25 cellular contexts compared by ENCODE assay signal in the genomic region with DNA sequence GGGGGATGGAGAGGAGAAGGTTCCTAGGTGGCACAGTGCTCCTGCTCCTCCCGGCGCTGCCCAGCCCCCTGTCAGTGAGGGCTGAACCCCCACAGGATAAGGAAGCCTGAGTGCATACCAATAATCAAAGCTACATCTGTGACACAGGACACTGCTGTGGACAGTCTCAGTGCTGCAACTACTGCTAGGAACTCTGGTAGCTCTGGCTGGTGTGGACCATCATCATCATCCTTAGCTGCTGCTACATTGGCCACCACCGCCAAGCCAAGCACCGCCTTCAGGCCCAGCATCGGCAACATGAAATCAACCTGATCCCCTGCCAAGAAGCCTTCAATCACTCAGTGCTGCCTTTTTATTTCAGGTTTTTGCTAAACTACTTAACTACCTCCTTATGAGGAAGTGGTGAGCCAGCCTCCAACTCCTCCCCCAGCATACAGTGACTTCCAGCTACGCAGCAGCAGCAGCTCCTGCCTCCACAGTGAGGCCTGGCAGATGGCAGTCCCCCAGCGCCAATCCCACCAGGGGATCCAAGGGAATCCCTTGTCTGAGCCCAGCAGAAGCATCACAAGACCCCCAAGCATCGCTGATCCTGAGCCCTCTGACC. TPM values are rescaled to one million over a fixed set of nuclear protein-coding genes. Genes with fewer than 3 reads are reported as not detected.
A peak's percentile ranks its signal among the peaks of the same experiment; 100 is the strongest.
DNase-seq lines count a peak whose midpoint lies in the region; ATAC-seq, FAIRE-seq and TF ChIP-seq lines count a peak whose summit lies in the region.
"Had no signal": no experiment of that assay in that cellular context is flagged by ENCODE, and none has a peak within 500 bp of the region (broad histone marks: within the 10 kb centered on the region; RNA-seq: fewer than 3 reads in every experiment).

No MANE protein-coding gene starts in this region.

- 87 to 92% (median 91%) methylated on average over 8 of the region's 8 CpGs for WGBS in psoas muscle, 3 donors

- H3K27me3 Mint-ChIP-seq in T-helper 1 cell treated with Interleukin-12 subunit alpha and Interleukin-12 subunit beta and Interleukin-4 antibody, amounts not matched to agents 30 μg/mL and 1 μg/mL, for 36 hours (ENCODE audit: low read depth): no peaks in the 10 kb centered on the region
- H3K27me3 Mint-ChIP-seq in memory B cell: no peaks in the 10 kb centered on the region
- H3K27me3 Mint-ChIP-seq: natural killer cell treated with Interleukin-12 subunit alpha and Interleukin-12 subunit beta and Interleukin-15 and Interleukin-18, amount 100 ng/mL, for 72 hours had no signal

- H3K4me1 Mint-ChIP-seq in T-helper 1 cell treated with Interleukin-12 subunit alpha and Interleukin-12 subunit beta and Interleukin-4 antibody, amounts not matched to agents 30 μg/mL and 1 μg/mL, for 36 hours (ENCODE audit: low read depth): peaks cover 34% of the 10 kb centered on the region
- H3K4me1 Mint-ChIP-seq in memory B cell: peaks cover 21% of the 10 kb centered on the region

- peaks cover 0 to 10% of the 10 kb centered on the region in 2 donors for H3K36me3 ChIP-seq in psoas muscle (ENCODE audit: insufficient read depth in 1 of 2, low read depth in 1 of 2)

- FAIRE-seq in GM19239 (lab: Jason Lieb, UNC): no peak
- FAIRE-seq: kidney had no signal

- H3K4me3 ChIP-seq in Jurkat, Clone E6-1 (ENCODE audit: low read length): no peak overlapping the region
- no peak overlapping the region for H3K4me3 ChIP-seq in psoas muscle
- H3K4me3 ChIP-seq: stomach had no signal

- H3K27me3 ChIP-seq in psoas muscle (ENCODE audit: insufficient read depth in 3 of 3, low read length in 2 of 3): no peaks in the 10 kb centered on the region
- H3K27me3 ChIP-seq: stomach had no signal

- H3K4me1 ChIP-seq in psoas muscle: no peaks in the 10 kb centered on the region
- H3K4me1 ChIP-seq: stomach had no signal

- peaks cover 16% of the 10 kb centered on the region for H3K36me3 Mint-ChIP-seq in T-helper 1 cell treated with Interleukin-12 subunit alpha and Interleukin-12 subunit beta and Interleukin-4 antibody, amounts not matched to agents 30 μg/mL and 1 μg/mL, for 36 hours (ENCODE audit: low read depth)
- peaks cover 6% of the 10 kb centered on the region for H3K36me3 Mint-ChIP-seq in memory B cell
- H3K36me3 Mint-ChIP-seq: type B pancreatic cell had no signal

- H3K4me3 Mint-ChIP-seq in T-helper 1 cell treated with Interleukin-12 subunit alpha and Interleukin-12 subunit beta and Interleukin-4 antibody, amounts not matched to agents 30 μg/mL and 1 μg/mL, for 36 hours: no peak overlapping the region
- H3K4me3 Mint-ChIP-seq in memory B cell: peak overlapping the region; percentile 60
- H3K4me3 Mint-ChIP-seq: H9; natural killer cell treated with Interleukin-12 subunit alpha and Interleukin-12 subunit beta and Interleukin-15 and Interleukin-18, amount 100 ng/mL, for 72 hours; type B pancreatic cell had no signal

- no peak overlapping the region for H3K27ac ChIP-seq in psoas muscle
- H3K27ac ChIP-seq: stomach, VCaP had no signal

- H3K9me3 ChIP-seq in psoas muscle: no peaks in the 10 kb centered on the region
- H3K9me3 ChIP-seq: stomach had no signal

- DNase-seq in T-helper 1 cell (no peak), SKM-1 (lab: John Stamatoyannopoulos, UW; ENCODE audit: unreplicated experiment) (peak; percentile 60), memory B cell (ENCODE audit: low spot score in 2 of 2) (peak; percentile 21 to 29), psoas muscle (no peak), DMS79 treated with DMSO at 0.1 percent for 48 hours (lab: John Stamatoyannopoulos, UW) (no peak), GM19239 (ENCODE audit: insufficient read length, low spot score) (no peak)
- DNase-seq in Jurkat, Clone E6-1 (ENCODE audit: low read depth, low spot score): peak; percentile 41
- DNase-seq: 8988T; activated effector memory CD4-positive, alpha-beta T cell treated with anti-CD3 and anti-CD28 coated beads, Interleukin-2, amount 50 U/mL, for 16 hours; central memory CD4-positive, alpha-beta T cell; erythroblast; foreskin melanocyte; GF-D8; H9; kidney; mesenchymal stem cell; MM.1S; NCI-H1930; NCI-H226; stomach had no signal

- no peak for TF ChIP-seq CTCF in psoas muscle (IDR thresholded peaks at IDR 0.05)

- H3K27ac Mint-ChIP-seq in T-helper 1 cell treated with Interleukin-12 subunit alpha and Interleukin-12 subunit beta and Interleukin-4 antibody, amounts not matched to agents 30 μg/mL and 1 μg/mL, for 36 hours: peak overlapping the region; percentile 84
- peak overlapping the region; percentile 45 for H3K27ac Mint-ChIP-seq in memory B cell
- H3K27ac Mint-ChIP-seq: H9; natural killer cell treated with Interleukin-12 subunit alpha and Interleukin-12 subunit beta and Interleukin-15 and Interleukin-18, amount 100 ng/mL, for 72 hours; type B pancreatic cell had no signal

- intact Hi-C loops in psoas muscle (cut with DNase I): loop anchor here in 1 of 2 donors (5.0 kb wide), 1 partner anchor 94 kb away; no protein-coding TSS in a partner anchor

- peaks cover 7% of the 10 kb centered on the region for H3K9me3 Mint-ChIP-seq in T-helper 1 cell treated with Interleukin-12 subunit alpha and Interleukin-12 subunit beta and Interleukin-4 antibody, amounts not matched to agents 30 μg/mL and 1 μg/mL, for 36 hours
- peaks cover 5% of the 10 kb centered on the region for H3K9me3 Mint-ChIP-seq in memory B cell
- H3K9me3 Mint-ChIP-seq: natural killer cell treated with Interleukin-12 subunit alpha and Interleukin-12 subunit beta and Interleukin-15 and Interleukin-18, amount 100 ng/mL, for 72 hours; type B pancreatic cell had no signal

- ATAC-seq in memory B cell (ENCODE audit: low read depth): peak; percentile 92
- no peak for ATAC-seq in psoas muscle
- ATAC-seq: SK-N-SH treated with all-trans-retinoic acid at 6 μM for 48 hours had no signal

RNA-seq across cellular contexts. Expression of gene SLC26A4, which starts 32.1 kb away (rescaled TPM):
- 0.70 TPM for polyA plus RNA-seq in Jurkat, Clone E6-1 (2012; ENCODE audit: insufficient read depth, insufficient read length)
- total RNA-seq in psoas muscle: under 1 TPM; 0.08 to 0.94 (median 0.26) TPM
- polyA plus RNA-seq in psoas muscle: under 1 TPM; 0.10 to 0.22 (median 0.13) TPM

RNA-seq across cellular contexts. Expression of gene BCAP29, which starts 48.5 kb away (rescaled TPM):
- polyA plus RNA-seq in Jurkat, Clone E6-1 (2012; ENCODE audit: insufficient read depth, insufficient read length): 38.9 TPM
- 10 to 100 TPM; 48.5 to 72.6 (median 58.0) TPM for total RNA-seq in psoas muscle
- 10 to 100 TPM; 37.4 to 54.8 (median 50.5) TPM for polyA plus RNA-seq in psoas muscle

Comparison
In these comparisons a context has a peak if more than half of its experiments do, and no peak if none do; other contexts are left out.
1. DNase-seq: peak in Jurkat, Clone E6-1 (single experiment), SKM-1 (single experiment) and memory B cell (2 of 2); none in T-helper 1 cell (0 of 5), psoas muscle (0 of 2), DMS79 treated with DMSO at 0.1 percent for 48 hours (single experiment) and GM19239 (single experiment).